15 cellular contexts compared by ENCODE assay signal in genomic region chr7:152142976-152143665, GRCh38.
DNase-seq lines count a peak whose midpoint lies in the region; ATAC-seq and TF ChIP-seq lines count a peak whose summit lies in the region.
"Had no signal": no experiment of that assay in that cellular context is flagged by ENCODE, and none has a peak within 500 bp of the region (broad histone marks: within the 10 kb centered on the region; RNA-seq: fewer than 3 reads in every experiment).

No MANE protein-coding gene starts in this region.

- no peaks in the 10 kb centered on the region for H3K27me3 Mint-ChIP-seq in memory B cell

- no peak overlapping the region for H3K4me3 ChIP-seq in cardiac muscle cell
- H3K4me3 ChIP-seq: left ventricle myocardium inferior had no signal

- no peaks in the 10 kb centered on the region for H3K9me3 ChIP-seq in cardiac muscle cell (ENCODE audit: low read depth)
- H3K9me3 ChIP-seq: left ventricle myocardium inferior had no signal

- peaks cover 9% of the 10 kb centered on the region for H3K4me1 ChIP-seq in cardiac muscle cell (ENCODE audit: low read depth)

- TF ChIP-seq CTCF in cardiac muscle cell (IDR thresholded peaks at IDR 0.05; ENCODE audit: low read depth, low read length) (no peak), VCaP (conservative IDR thresholded peaks at IDR 0.05) (no peak)

- peaks cover 40% of the 10 kb centered on the region for H3K36me3 Mint-ChIP-seq in memory B cell

- ATAC-seq in left cardiac atrium (no peak), memory B cell (ENCODE audit: low read depth) (no peak), GM21529 (IDR thresholded peaks at IDR 0.05; ENCODE audit: unreplicated experiment) (no peak), HG02885 (IDR thresholded peaks at IDR 0.05; ENCODE audit: poor library complexity, unreplicated experiment) (no peak), HG02678 (IDR thresholded peaks at IDR 0.05; ENCODE audit: unreplicated experiment) (no peak)
- ATAC-seq: Right ventricle myocardium inferior had no signal

- H3K36me3 ChIP-seq in cardiac muscle cell, result peaks cover 68% of the 10 kb centered on the region

- H3K9me3 Mint-ChIP-seq in memory B cell, result no peaks in the 10 kb centered on the region
- H3K9me3 Mint-ChIP-seq: nephron had no signal

- H3K4me3 Mint-ChIP-seq in memory B cell, result no peak overlapping the region
- H3K4me3 Mint-ChIP-seq: nephron had no signal

- H3K27me3 ChIP-seq in cardiac muscle cell, result no peaks in the 10 kb centered on the region

- H3K27ac ChIP-seq in cardiac muscle cell, result peak overlapping the region; percentile 67
- peak overlapping the region; percentile 27 for H3K27ac ChIP-seq in VCaP
- no peak overlapping the region for H3K27ac ChIP-seq in caudate nucleus (ENCODE audit: low read depth, low read length)
- H3K27ac ChIP-seq: left ventricle myocardium inferior had no signal

- peak overlapping the region; percentile 37 for H3K27ac Mint-ChIP-seq in memory B cell

- no peak for DNase-seq in cardiac muscle cell (ENCODE audit: low read depth in 1 of 2, low spot score in 1 of 2)
- DNase-seq in left cardiac atrium, result no peak
- no peak for DNase-seq in memory B cell (ENCODE audit: low spot score in 2 of 2)
- DNase-seq in caudate nucleus (lab: John Stamatoyannopoulos, UW), result no peak
- DNase-seq: foreskin melanocyte, KG1, left ventricle myocardium inferior, NCI-H1092 treated with DMSO at 0.1 percent for 48 hours, NCI-H345 had no signal

- H3K4me1 Mint-ChIP-seq in memory B cell, result no peaks in the 10 kb centered on the region
- H3K4me1 Mint-ChIP-seq: nephron had no signal

- intact Hi-C loops in left cardiac atrium (cut with DNase I), result no loop called here
